In genomic region chr15:28885289-28885629, GRCh38 we compare ENCODE assay signal across 8 cellular contexts. TPM values are rescaled to one million over a fixed set of nuclear protein-coding genes. Genes with fewer than 3 reads are reported as not detected.
DNase-seq lines count a peak whose midpoint lies in the region; ATAC-seq, FAIRE-seq and TF ChIP-seq lines count a peak whose summit lies in the region.

No MANE protein-coding gene starts in this region.

- no peak for FAIRE-seq in HTR-8/SVneo (lab: Jason Lieb, UNC)

- no peaks in the 10 kb centered on the region for H3K9me3 ChIP-seq in iPS-18a (ENCODE audit: control insufficient read depth, low read depth, low read length)
- no peaks in the 10 kb centered on the region for H3K9me3 ChIP-seq in stomach

- H3K4me1 Mint-ChIP-seq in activated CD4-positive, alpha-beta T cell treated with anti-CD3 and anti-CD28 coated beads for 36 hours = peaks cover 37% of the 10 kb centered on the region

- H3K9me3 Mint-ChIP-seq in activated CD4-positive, alpha-beta T cell treated with anti-CD3 and anti-CD28 coated beads for 36 hours (ENCODE audit: low read depth) = no peaks in the 10 kb centered on the region
- H3K9me3 Mint-ChIP-seq in activated naive CD4-positive, alpha-beta T cell treated with anti-CD3 and anti-CD28 coated beads, Interleukin-2, amount 50 U/mL, for 72 hours = no peaks in the 10 kb centered on the region

- intact Hi-C loops in activated CD4-positive, alpha-beta T cell treated with anti-CD3 and anti-CD28 coated beads for 36 hours (cut with DNase I, micrococcal nuclease) = loop anchor here (5.0 kb wide), 5 partner anchors 37 to 202 kb away; no protein-coding TSS in a partner anchor
- intact Hi-C loops in stomach (cut with DNase I; ENCODE audit: low total_unique reads) = no loop called here

- H3K36me3 ChIP-seq in iPS-18a (ENCODE audit: control insufficient read depth, low read depth, low read length) (no peaks in the 10 kb centered on the region), stomach (no peaks in the 10 kb centered on the region)

- H3K27me3 ChIP-seq in iPS-18a (ENCODE audit: control insufficient read depth, insufficient read depth, low read length) (peaks cover 32% of the 10 kb centered on the region), stomach (peaks cover 0 to 49% (median 29%) of the 10 kb centered on the region in 3 donors)

- H3K27ac ChIP-seq in iPS-18a (ENCODE audit: low read length) (no peak overlapping the region), stomach (no peak overlapping the region)

- DNase-seq in activated CD4-positive, alpha-beta T cell treated with anti-CD3 and anti-CD28 coated beads for 36 hours = no peak
- DNase-seq in activated CD4-positive, alpha-beta T cell treated with anti-CD3 and anti-CD28 coated beads, Interleukin-2, amount 50 U/mL, for 4 hours = no peak
- DNase-seq in activated naive CD4-positive, alpha-beta T cell treated with anti-CD3 and anti-CD28 coated beads, Interleukin-2, amount 50 U/mL, for 72 hours (ENCODE audit: low spot score in 2 of 2) = no peak
- DNase-seq in stomach (no peak), HTR-8/SVneo (ENCODE audit: insufficient read length, low spot score) (no peak), GM03348 (ENCODE audit: low spot score) (no peak), AG20443 (ENCODE audit: low spot score) (no peak)

- peak overlapping the region; percentile 45 for H3K9ac ChIP-seq in iPS-18a (ENCODE audit: low read length)

- no peaks in the 10 kb centered on the region for H3K36me3 Mint-ChIP-seq in activated CD4-positive, alpha-beta T cell treated with anti-CD3 and anti-CD28 coated beads for 36 hours (ENCODE audit: low read depth)
- H3K36me3 Mint-ChIP-seq in activated naive CD4-positive, alpha-beta T cell treated with anti-CD3 and anti-CD28 coated beads, Interleukin-2, amount 50 U/mL, for 72 hours = no peaks in the 10 kb centered on the region

- TF ChIP-seq EP300 in stomach (IDR thresholded peaks at IDR 0.05) = no peak

- TF ChIP-seq CTCF in stomach (IDR thresholded peaks at IDR 0.05) = no peak

- CTCF ChIA-PET in activated CD4-positive, alpha-beta T cell treated with anti-CD3 and anti-CD28 coated beads for 36 hours (lab: Charles Lee) = interaction anchor here (0.5 to 1.6 kb wide), 5 partner anchors 14 to 319 kb away, joined by 3 to 4 read pairs (median 4); no protein-coding TSS in a partner anchor

- H3K4me3 ChIP-seq in iPS-18a (ENCODE audit: low read length) (peak overlapping the region; percentile 56), stomach (peak overlapping the region; percentile 49 to 51 (median 50))

- 13 to 19% (median 15%) methylated on average over 15 to 24 of the region's 24 CpGs for WGBS in stomach, 5 donors

- H3K4me3 Mint-ChIP-seq in activated CD4-positive, alpha-beta T cell treated with anti-CD3 and anti-CD28 coated beads for 36 hours = peak overlapping the region; percentile 71

- H3K4me1 ChIP-seq in iPS-18a (ENCODE audit: control insufficient read depth, low read depth, low read length) (peaks cover 12% of the 10 kb centered on the region), stomach (peaks cover 7 to 18% (median 15%) of the 10 kb centered on the region in 4 donors)

- H3K27ac Mint-ChIP-seq in activated CD4-positive, alpha-beta T cell treated with anti-CD3 and anti-CD28 coated beads for 36 hours = no peak overlapping the region
- peak overlapping the region; percentile 54 to 55 for H3K27ac Mint-ChIP-seq in activated naive CD4-positive, alpha-beta T cell treated with anti-CD3 and anti-CD28 coated beads, Interleukin-2, amount 50 U/mL, for 72 hours

- no peak for TF ChIP-seq POLR2A in stomach (IDR thresholded peaks at IDR 0.05)

- no peak for ATAC-seq in activated CD4-positive, alpha-beta T cell treated with anti-CD3 and anti-CD28 coated beads for 36 hours
- ATAC-seq in activated naive CD4-positive, alpha-beta T cell treated with anti-CD3 and anti-CD28 coated beads, Interleukin-2, amount 50 U/mL, for 72 hours = peak in 1 of 2 donors; percentile 13

- H3K27me3 Mint-ChIP-seq in activated CD4-positive, alpha-beta T cell treated with anti-CD3 and anti-CD28 coated beads for 36 hours = no peaks in the 10 kb centered on the region

- POLR2A ChIA-PET in activated CD4-positive, alpha-beta T cell treated with anti-CD3 and anti-CD28 coated beads for 36 hours (lab: Charles Lee) = no interaction called here

RNA-seq across cellular contexts. Expression of gene APBA2, which starts 0.5 kb away (rescaled TPM):
- 10 to 100 TPM; 12.8 to 17.5 TPM for total RNA-seq in activated CD4-positive, alpha-beta T cell treated with anti-CD3 and anti-CD28 coated beads for 36 hours
- 10 to 100 TPM; 11.8 to 16.4 TPM for total RNA-seq in activated naive CD4-positive, alpha-beta T cell treated with anti-CD3 and anti-CD28 coated beads, Interleukin-2, amount 50 U/mL, for 72 hours
- 10 to 100 TPM in 1 of 5 donors, 1 to 10 TPM in 2, under 1 TPM in 1, not detected in 1; 0.45 to 13.3 (median 8.7) TPM for total RNA-seq in stomach
- 1 to 10 TPM in 1 of 3 donors, under 1 TPM in 2; 0.62 to 2.0 (median 0.85) TPM for polyA plus RNA-seq in stomach

RNA-seq across cellular contexts. Expression of gene GOLGA6L7, which starts 36.8 kb away (rescaled TPM):
- total RNA-seq in activated CD4-positive, alpha-beta T cell treated with anti-CD3 and anti-CD28 coated beads for 36 hours = not detected
- not detected for total RNA-seq in activated naive CD4-positive, alpha-beta T cell treated with anti-CD3 and anti-CD28 coated beads, Interleukin-2, amount 50 U/mL, for 72 hours
- not detected for total RNA-seq in stomach
- not detected for polyA plus RNA-seq in stomach
